ENCODE assay signal across 9 cellular contexts in the genomic region with DNA sequence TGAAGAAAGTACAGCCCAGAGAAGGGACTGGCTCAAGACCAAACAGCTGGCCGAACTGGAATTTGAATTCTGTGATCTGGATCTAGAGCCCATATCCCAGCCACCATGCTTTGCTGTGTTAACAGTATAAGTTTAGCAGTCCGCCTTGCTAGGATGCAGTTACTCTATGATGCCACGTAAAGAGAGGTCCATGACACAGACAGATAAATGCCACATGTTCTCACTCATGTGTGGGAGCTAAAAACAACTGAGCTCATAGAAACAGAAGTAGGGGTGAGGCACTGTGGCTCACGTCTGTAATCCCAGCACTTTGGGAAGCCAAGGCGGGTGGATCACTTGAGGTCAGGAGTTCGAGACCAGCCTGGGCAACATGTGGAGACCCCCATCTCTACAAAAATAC.
"Had no signal": no experiment of that assay in that cellular context is flagged by ENCODE, and none has a peak within 500 bp of the region (broad histone marks: within the 10 kb centered on the region; RNA-seq: fewer than 3 reads in every experiment).

No MANE protein-coding gene starts in this region.

- H3K4me3 Mint-ChIP-seq: activated naive CD4-positive, alpha-beta T cell treated with anti-CD3 and anti-CD28 coated beads, Interleukin-2, amount 10 ng/mL, durations not matched to agents 7 days and 5 days; mesothelial cell of epicardium; neural progenitor cell had no signal

- DNase-seq: activated naive CD4-positive, alpha-beta T cell treated with anti-CD3 and anti-CD28 coated beads, Interleukin-2, amount 10 ng/mL, durations not matched to agents 7 days and 5 days; dorsolateral prefrontal cortex; head of caudate nucleus; pancreas; stimulated activated CD4-positive, alpha-beta T cell treated with anti-CD3 and anti-CD28 coated beads, Interleukin-1b, Interleukin-23, amount 100 ng/mL, for 48 hours had no signal

- H3K36me3 Mint-ChIP-seq: activated naive CD4-positive, alpha-beta T cell treated with anti-CD3 and anti-CD28 coated beads, Interleukin-2, amount 10 ng/mL, durations not matched to agents 7 days and 5 days; mesothelial cell of epicardium; neural progenitor cell had no signal

- H3K27ac Mint-ChIP-seq: neural progenitor cell had no signal

- H3K9me3 Mint-ChIP-seq: activated naive CD4-positive, alpha-beta T cell treated with anti-CD3 and anti-CD28 coated beads, Interleukin-2, amount 10 ng/mL, durations not matched to agents 7 days and 5 days; neural progenitor cell; T-helper 2 cell treated with Interferon-gamma antibody and Interleukin-4, amounts not matched to agents 5 μg/mL and 100 μg/mL, for 36 hours had no signal

- ATAC-seq: activated CD4-positive, CD25-positive, alpha-beta regulatory T cell treated with anti-CD3 and anti-CD28 coated beads, Interleukin-2, amount 50 U/mL, for 24 hours; pancreas had no signal
